In the genomic region with DNA sequence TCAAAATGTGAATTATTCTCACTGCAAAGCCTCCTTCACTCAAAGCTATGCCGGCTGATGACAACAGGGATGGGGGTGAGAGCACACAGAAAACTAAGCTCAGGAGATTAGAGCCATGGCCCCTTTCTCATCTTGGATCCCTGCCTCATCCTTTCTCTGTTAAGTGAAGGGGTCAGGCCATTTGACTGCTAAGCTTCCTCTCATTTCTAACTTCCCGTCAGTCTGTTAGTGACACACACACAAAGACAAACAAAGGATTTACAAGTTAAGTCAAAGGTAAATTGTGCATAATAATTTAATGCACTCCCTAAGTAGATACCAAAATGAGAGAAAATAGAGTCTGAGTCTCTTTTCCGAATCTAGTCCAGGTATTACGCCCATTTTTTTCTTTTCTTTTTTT, we compare ENCODE assay signal across 9 cellular contexts. TPM values are rescaled to one million over a fixed set of nuclear protein-coding genes. Genes with fewer than 3 reads are reported as not detected.
A peak's percentile ranks its signal among the peaks of the same experiment; 100 is the strongest.
DNase-seq lines count a peak whose midpoint lies in the region; ATAC-seq, FAIRE-seq and TF ChIP-seq lines count a peak whose summit lies in the region.
"Had no signal": no experiment of that assay in that cellular context is flagged by ENCODE, and none has a peak within 500 bp of the region (broad histone marks: within the 10 kb centered on the region; RNA-seq: fewer than 3 reads in every experiment).

No MANE protein-coding gene starts in this region.

- DNase-seq in Caco-2 (no peak), OCI-LY7 (ENCODE audit: low spot score) (peak; percentile 27), H1 (ENCODE audit: low read depth in 1 of 2, low spot score in 2 of 2) (no peak), osteoblast (ENCODE audit: insufficient read length, low spot score, missing footprints) (peak; percentile 36), pancreas (no peak), EL (no peak)
- no peak for DNase-seq in stimulated activated CD8-positive, alpha-beta memory T cell treated with anti-CD3 and anti-CD28 coated beads, Interleukin-4, amount 100 ng/mL, for 48 hours
- DNase-seq: NCI-H2081 had no signal

- intact Hi-C loops in Caco-2 (cut with micrococcal nuclease; ENCODE audit: unreplicated experiment) (no loop called here), OCI-LY7 (cut with micrococcal nuclease; ENCODE audit: unreplicated experiment) (loop anchor here (10.0 kb wide), 1 partner anchor 577 kb away; no protein-coding TSS in a partner anchor), pancreas (cut with DNase I) (no loop called here)

- no peak overlapping the region for H3K18ac ChIP-seq in H1 (ENCODE audit: extremely low read depth, low read length)

- H3K36me3 Mint-ChIP-seq in Caco-2 (ENCODE audit: insufficient read depth, unreplicated experiment) = peaks cover 34% of the 10 kb centered on the region

- H4K20me1 ChIP-seq in OCI-LY7 (ENCODE audit: insufficient read depth, low read length) = no peaks in the 10 kb centered on the region
- H4K20me1 ChIP-seq in H1 (replicated peaks in 1 of 2; ENCODE audit: control insufficient read depth in 1 of 2, insufficient read depth in 2 of 2, low read length in 2 of 2) = no peaks in the 10 kb centered on the region
- no peaks in the 10 kb centered on the region for H4K20me1 ChIP-seq in osteoblast (ENCODE audit: insufficient read depth, low read length)

- BruUV-seq in Caco-2 (replicated peaks; lab: Mats Ljungman, UMichigan) = TSS peak; percentile 55
- BruUV-seq in OCI-LY7 (replicated peaks; lab: Mats Ljungman, UMichigan) = no TSS peak

- peak overlapping the region; percentile 66 for H3K4me3 ChIP-seq in Caco-2 (ENCODE audit: low read depth, low read length)
- H3K4me3 ChIP-seq in OCI-LY7 (ENCODE audit: low read depth, low read length, poor library complexity, severe bottlenecking) = peak overlapping the region; percentile 95
- peak overlapping the region; percentile 58 to 76 (median 71) for H3K4me3 ChIP-seq in H1 (ENCODE audit: extremely low read depth in 1 of 4, insufficient read depth in 2 of 4, low read depth in 3 of 4, low read length in 4 of 4)
- peak overlapping the region; percentile 85 for H3K4me3 ChIP-seq in osteoblast (ENCODE audit: insufficient read depth, low read length)
- H3K4me3 ChIP-seq in pancreas = peak overlapping the region in 1 of 4 donors; percentile 67

- CTCF ChIA-PET in Caco-2 (lab: Charles Lee) (interaction anchor here (1.7 kb wide), 1 partner anchor 9 kb away, joined by 9 read pairs; a partner anchor contains a TSS), OCI-LY7 (lab: Charles Lee; ENCODE audit: unreplicated experiment) (interaction anchor here (1.4 kb wide), 1 partner anchor 9 kb away, joined by 6 read pairs; a partner anchor contains a TSS), H1 (lab: Charles Lee; ENCODE audit: partially characterized antibody) (interaction anchor here (0.9 to 2.3 kb wide), 4 partner anchors 9 to 153 kb away, joined by 3 to 7 read pairs (median 3); a partner anchor contains a TSS)

- H3K4me2 ChIP-seq in OCI-LY7 (ENCODE audit: low read length) = peak overlapping the region; percentile 85
- peak overlapping the region; percentile 67 to 79 for H3K4me2 ChIP-seq in H1 (ENCODE audit: insufficient read depth in 1 of 2, low read depth in 2 of 2, low read length in 2 of 2)
- peak overlapping the region; percentile 89 for H3K4me2 ChIP-seq in osteoblast (ENCODE audit: insufficient read depth, low read length)

- H3K27ac ChIP-seq in OCI-LY7 (ENCODE audit: low read depth, low read length, poor library complexity, severe bottlenecking) (peak overlapping the region; percentile 62), H1 (ENCODE audit: low read depth, low read length) (peak overlapping the region; percentile 13; the same call in 1 of the 2 replicates), osteoblast (ENCODE audit: low read depth, low read length) (peak overlapping the region; percentile 78), pancreas (no peak overlapping the region)

- no peak overlapping the region for H3K23ac ChIP-seq in H1 (ENCODE audit: insufficient read length)

- no peak for TF ChIP-seq EP300 in H1 (IDR thresholded peaks at IDR 0.05; ENCODE audit: borderline replicate concordance in 1 of 2, low read depth in 2 of 2, low read length in 2 of 2)

- H3K9me3 ChIP-seq in Caco-2 = no peaks in the 10 kb centered on the region
- no peaks in the 10 kb centered on the region for H3K9me3 ChIP-seq in OCI-LY7 (ENCODE audit: low read length)
- no peaks in the 10 kb centered on the region for H3K9me3 ChIP-seq in H1 (ENCODE audit: insufficient read depth in 2 of 2, low read depth in 1 of 2, low read length in 1 of 2)
- no peaks in the 10 kb centered on the region for H3K9me3 ChIP-seq in osteoblast (ENCODE audit: low read depth, low read length)
- H3K9me3 ChIP-seq in pancreas = no peaks in the 10 kb centered on the region

- peak overlapping the region; percentile 81 for H3K4me3 Mint-ChIP-seq in Caco-2 (ENCODE audit: unreplicated experiment)

- H3K9me2 ChIP-seq in OCI-LY7 (ENCODE audit: insufficient read depth, low read length) = no peaks in the 10 kb centered on the region

- H3K36me3 ChIP-seq in Caco-2 (ENCODE audit: control insufficient read depth, insufficient read depth, low read length) (no peaks in the 10 kb centered on the region), OCI-LY7 (ENCODE audit: insufficient read depth, low read length) (peaks cover 53% of the 10 kb centered on the region), H1 (ENCODE audit: control insufficient read depth in 2 of 4, insufficient read depth in 4 of 4, low read length in 3 of 4) (peaks cover 0 to 38% (median 2%) of the 10 kb centered on the region in 4 experiments; a peak in 4 of 8 replicates), osteoblast (ENCODE audit: insufficient read depth, low read length) (peaks cover 9% of the 10 kb centered on the region), pancreas (no peaks in the 10 kb centered on the region)

- peak overlapping the region; percentile 73 for H2BK5ac ChIP-seq in H1 (ENCODE audit: low read depth, low read length)

- H3K56ac ChIP-seq in H1 (replicated peaks; ENCODE audit: insufficient read length, low read depth, low read length) = no peak overlapping the region

- no peaks in the 10 kb centered on the region for H3K9me3 Mint-ChIP-seq in Caco-2 (ENCODE audit: unreplicated experiment)

- H2BK120ac ChIP-seq in H1 (replicated peaks; ENCODE audit: low read depth, low read length) = no peak overlapping the region

- H3K23me2 ChIP-seq in H1 (ENCODE audit: low read depth, low read length) = no peaks in the 10 kb centered on the region; the same call in 1 of the 2 replicates

- H3K79me2 ChIP-seq in OCI-LY7 (ENCODE audit: insufficient read depth, low read depth, low read length) (peaks cover 46% of the 10 kb centered on the region), H1 (ENCODE audit: control insufficient read depth in 1 of 2, insufficient read depth in 2 of 2, low read length in 2 of 2) (peaks cover 4 to 27% of the 10 kb centered on the region in 2 experiments; a peak in 2 of 4 replicates), osteoblast (ENCODE audit: insufficient read depth, low read length) (peaks cover 40% of the 10 kb centered on the region)

- 73% methylated on average over 4 of the region's 4 CpGs; no CpG with 5 or more reads in 1 of the 2 experiments for WGBS in H1 (ENCODE audit: extremely low coverage in 1 of 2, insufficient coverage in 1 of 2, insufficient read length in 1 of 2, insufficient replicate concordance in 2 of 2, low coverage in 1 of 2, low lambda C conversion rate in 2 of 2, missing lambda C conversion rate in 1 of 2), 2 experiments
- 78 to 84% methylated on average over 4 of the region's 4 CpGs for WGBS in pancreas, 2 donors

- H2AK5ac ChIP-seq in H1 (ENCODE audit: low read depth, low read length) = no peak overlapping the region

- H4K5ac ChIP-seq in H1 (ENCODE audit: insufficient read length, low read depth, low read length) = no peak overlapping the region

- FAIRE-seq in H1 (lab: Jason Lieb, UNC) (no peak), pancreas (lab: Jason Lieb, UNC) (no peak)

- TF ChIP-seq CTCF in Caco-2 (IDR thresholded peaks at IDR 0.05; ENCODE audit: insufficient read depth in 1 of 2, low read depth in 1 of 2, low read length in 1 of 2, severe bottlenecking in 1 of 2, unreplicated experiment in 1 of 2) (no peak), OCI-LY7 (conservative IDR thresholded peaks at IDR 0.05; ENCODE audit: low read length) (no peak), H1 (IDR thresholded peaks at IDR 0.05; ENCODE audit: control extremely low read depth in 1 of 3, insufficient read depth in 1 of 3, low read depth in 1 of 3, low read length in 3 of 3) (no peak), osteoblast (IDR thresholded peaks at IDR 0.05; ENCODE audit: extremely low read depth, low read depth, low read length) (no peak), pancreas (IDR thresholded peaks at IDR 0.05) (no peak)

- H3K27me3 ChIP-seq in Caco-2 (replicated peaks; ENCODE audit: control insufficient read depth, insufficient read depth, low read length) (no peaks in the 10 kb centered on the region), H1 (replicated peaks in 1 of 4; ENCODE audit: control insufficient read depth in 3 of 4, extremely low read depth in 1 of 4, insufficient read depth in 3 of 4, low read length in 3 of 4) (no peaks in the 10 kb centered on the region), osteoblast (ENCODE audit: insufficient read depth, low read length) (no peaks in the 10 kb centered on the region), pancreas (no peaks in the 10 kb centered on the region)

- no peak overlapping the region for H2BK15ac ChIP-seq in H1 (ENCODE audit: low read length)

- H3K79me1 ChIP-seq in H1 (ENCODE audit: low read depth, low read length) = no peaks in the 10 kb centered on the region

- H3K9ac ChIP-seq in H1 (replicated peaks in 1 of 4; ENCODE audit: extremely low read depth in 1 of 4, low read depth in 3 of 4, low read length in 3 of 4) = peak overlapping the region; percentile 58 to 79 (median 68)

- H4K8ac ChIP-seq in H1 (ENCODE audit: extremely low read depth, insufficient read depth, low read length) = no peak overlapping the region

- peaks cover 32% of the 10 kb centered on the region for H3K4me1 ChIP-seq in Caco-2
- H3K4me1 ChIP-seq in OCI-LY7 (ENCODE audit: insufficient read depth, low read length, poor library complexity, severe bottlenecking) = peaks cover 26% of the 10 kb centered on the region
- peaks cover 6 to 16% (median 11%) of the 10 kb centered on the region in 4 experiments; a peak in 6 of 7 replicates for H3K4me1 ChIP-seq in H1 (replicated peaks in 1 of 4; ENCODE audit: control insufficient read depth in 3 of 4, insufficient read depth in 4 of 4, low read length in 3 of 4)
- peaks cover 12% of the 10 kb centered on the region for H3K4me1 ChIP-seq in osteoblast (ENCODE audit: insufficient read depth, low read length)
- H3K4me1 ChIP-seq in pancreas = peaks cover 0 to 12% (median 0%) of the 10 kb centered on the region in 3 donors

- TF ChIP-seq POLR2A in H1 (IDR thresholded peaks at IDR 0.05; ENCODE audit: control extremely low read depth in 1 of 2, low read depth in 2 of 2, low read length in 2 of 2) = no peak

- H2BK12ac ChIP-seq in H1 (ENCODE audit: low read depth, low read length) = no peak overlapping the region

- H3K4ac ChIP-seq in H1 (replicated peaks; ENCODE audit: insufficient read length, low read depth, low read length) = no peak overlapping the region

- ATAC-seq in pancreas = no peak
- ATAC-seq in GM21526 (IDR thresholded peaks at IDR 0.05; ENCODE audit: low FRiP score, unreplicated experiment) = no peak

- H2AFZ ChIP-seq in OCI-LY7 (ENCODE audit: low read length) = no peak overlapping the region
- H2AFZ ChIP-seq in H1 (ENCODE audit: low read length) = no peak overlapping the region
- peak overlapping the region; percentile 73 for H2AFZ ChIP-seq in osteoblast (ENCODE audit: low read length)

- no peak for TF ChIP-seq RAD21 in H1 (IDR thresholded peaks at IDR 0.05 in 1 of 2, conservative IDR thresholded peaks at IDR 0.05 in 1 of 2; ENCODE audit: low read depth in 2 of 2, low read length in 2 of 2)

- no peaks in the 10 kb centered on the region for H3K27me3 Mint-ChIP-seq in Caco-2 (ENCODE audit: insufficient read depth, unreplicated experiment)

- H3K14ac ChIP-seq in H1 (ENCODE audit: insufficient read length) = no peak overlapping the region

- H3K4me1 Mint-ChIP-seq in Caco-2 (ENCODE audit: low read depth, unreplicated experiment) = no peaks in the 10 kb centered on the region

- POLR2A ChIA-PET in Caco-2 (lab: Charles Lee) (interaction anchor here (2.2 kb wide), 1 partner anchor 9 kb away, joined by 40 read pairs; a partner anchor contains a TSS), OCI-LY7 (lab: Charles Lee) (interaction anchor here (0.7 to 4.7 kb wide), 5 partner anchors 9 to 155 kb away, joined by 3 to 33 read pairs (median 11); a partner anchor contains a TSS), H1 (lab: Charles Lee; ENCODE audit: partially characterized antibody) (interaction anchor here (0.6 to 6.0 kb wide), 12 partner anchors 10 to 366 kb away, joined by 3 to 66 read pairs (median 3); a partner anchor contains a TSS)

- H4K91ac ChIP-seq in H1 (replicated peaks; ENCODE audit: insufficient read length, low read length) = no peak overlapping the region

- no peak overlapping the region for H2BK20ac ChIP-seq in H1 (ENCODE audit: low read length)

- peak overlapping the region; percentile 87 for H3K27ac Mint-ChIP-seq in Caco-2 (ENCODE audit: unreplicated experiment)

RNA-seq across cellular contexts. Expression of a gene that starts 1.2 kb away (rescaled TPM):
- total RNA-seq in Caco-2 (2022) (37.3 and 38.7 TPM in 2 replicates), OCI-LY7 (2022) (58.1 and 66.5 TPM in 2 replicates), osteoblast (11.6 and 12.7 TPM in 2 replicates), pancreas (10 to 100 TPM in 1 of 6 donors, 1 to 10 TPM in 5; 7.5 to 14.1 (median 8.4) TPM)
- total RNA-seq in OCI-LY7 (2014; rRNA removed; shearing (Covaris generic)) = 44.1 and 48.9 TPM in 2 replicates
- total RNA-seq in H1 (2021; fragmentation: NEBNext Ultra II Directional; extraction: Animal tissue kit (Norgen Biotek cat#: 25700)) = 80.7 and 82.7 TPM in 2 replicates
- polyA plus RNA-seq in H1 (2011; rRNA removed) (32.1 and 61.2 TPM in 2 replicates), pancreas (10 to 100 TPM; 21.7 to 24.2 TPM)
- polyA plus RNA-seq in H1 (2011; cell fraction: cytosol; rRNA removed) = 73.3 TPM
- polyA plus RNA-seq in H1 (2011; cell fraction: nucleus; rRNA removed) = 21.5 TPM
- 82.1 to 130 TPM (median 92.2 TPM) in 4 replicates for polyA plus RNA-seq in H1 (2012, experiment 1 of 2)
- polyA plus RNA-seq in H1 (2012, experiment 2 of 2) = 61.5 TPM
- 91.7 TPM for polyA plus RNA-seq in H1 (2013, experiment 1 of 2)
- 91.6 TPM for polyA plus RNA-seq in H1 (2013, experiment 2 of 2)
- polyA minus RNA-seq in H1 (2011; rRNA and poly(A)+ RNA removed) = 24.6 and 29.3 TPM in 2 replicates
- 19.2 TPM for polyA minus RNA-seq in H1 (2011; cell fraction: cytosol; rRNA and poly(A)+ RNA removed)
- 24.3 TPM for polyA minus RNA-seq in H1 (2011; cell fraction: nucleus; rRNA and poly(A)+ RNA removed)

RNA-seq across cellular contexts. Expression of a gene that starts 8.7 kb away (rescaled TPM):
- total RNA-seq in Caco-2 (2022) = 66.6 and 67.9 TPM in 2 replicates
- 85.1 and 90.2 TPM in 2 replicates for total RNA-seq in OCI-LY7 (2014; rRNA removed; shearing (Covaris generic))
- total RNA-seq in OCI-LY7 (2022) = 154 and 167 TPM in 2 replicates
- 56.6 and 62.2 TPM in 2 replicates for total RNA-seq in H1 (2021; fragmentation: NEBNext Ultra II Directional; extraction: Animal tissue kit (Norgen Biotek cat#: 25700))
- 17.9 and 24.1 TPM in 2 replicates for polyA plus RNA-seq in H1 (2011; rRNA removed)
- polyA plus RNA-seq in H1 (2011; cell fraction: cytosol; rRNA removed) = 45.9 TPM
- polyA plus RNA-seq in H1 (2011; cell fraction: nucleus; rRNA removed) = 47.4 TPM
- 29.7 to 59.2 TPM (median 39.3 TPM) in 4 replicates for polyA plus RNA-seq in H1 (2012, experiment 1 of 2)
- polyA plus RNA-seq in H1 (2012, experiment 2 of 2) = 2.2 TPM
- 63.1 TPM for polyA plus RNA-seq in H1 (2013, experiment 1 of 2)
- 51.1 TPM for polyA plus RNA-seq in H1 (2013, experiment 2 of 2)
- polyA minus RNA-seq in H1 (2011; rRNA and poly(A)+ RNA removed) = 36.1 and 45.4 TPM in 2 replicates
- polyA minus RNA-seq in H1 (2011; cell fraction: cytosol; rRNA and poly(A)+ RNA removed) = 40.8 TPM
- polyA minus RNA-seq in H1 (2011; cell fraction: nucleus; rRNA and poly(A)+ RNA removed) = 130 TPM
- total RNA-seq in osteoblast = 80.3 and 98.4 TPM in 2 replicates
- total RNA-seq in pancreas = 10 to 100 TPM; 15.5 to 42.0 (median 33.0) TPM
- 10 to 100 TPM; 27.9 to 46.8 TPM for polyA plus RNA-seq in pancreas

RNA-seq across cellular contexts. Expression of a gene that starts 10.0 kb away (rescaled TPM):
- 33.4 and 36.4 TPM in 2 replicates for total RNA-seq in Caco-2 (2022)
- 30.0 and 33.0 TPM in 2 replicates for total RNA-seq in OCI-LY7 (2014; rRNA removed; shearing (Covaris generic))
- 36.2 and 39.5 TPM in 2 replicates for total RNA-seq in OCI-LY7 (2022)
- 38.3 and 38.5 TPM in 2 replicates for total RNA-seq in H1 (2021; fragmentation: NEBNext Ultra II Directional; extraction: Animal tissue kit (Norgen Biotek cat#: 25700))
- 19.8 and 23.4 TPM in 2 replicates for polyA plus RNA-seq in H1 (2011; rRNA removed)
- polyA plus RNA-seq in H1 (2011; cell fraction: cytosol; rRNA removed) = 25.6 TPM
- polyA plus RNA-seq in H1 (2011; cell fraction: nucleus; rRNA removed) = 22.7 TPM
- 25.4 to 32.0 TPM (median 31.8 TPM) in 4 replicates for polyA plus RNA-seq in H1 (2012, experiment 1 of 2)
- 19.9 TPM for polyA plus RNA-seq in H1 (2012, experiment 2 of 2)
- polyA plus RNA-seq in H1 (2013, experiment 1 of 2) = 30.9 TPM
- polyA plus RNA-seq in H1 (2013, experiment 2 of 2) = 32.7 TPM
- polyA minus RNA-seq in H1 (2011; rRNA and poly(A)+ RNA removed) = 20.6 and 29.3 TPM in 2 replicates
- polyA minus RNA-seq in H1 (2011; cell fraction: cytosol; rRNA and poly(A)+ RNA removed) = 18.1 TPM
- polyA minus RNA-seq in H1 (2011; cell fraction: nucleus; rRNA and poly(A)+ RNA removed) = 19.2 TPM
- total RNA-seq in osteoblast = 60.1 and 62.2 TPM in 2 replicates
- total RNA-seq in pancreas = 10 to 100 TPM; 19.5 to 26.1 (median 21.7) TPM
- 10 to 100 TPM; 12.0 to 23.7 TPM for polyA plus RNA-seq in pancreas

Comparison
In these comparisons a context has a peak if more than half of its experiments do, and no peak if none do; other contexts are left out.
1. DNase-seq: peak in OCI-LY7 (single experiment) and osteoblast (single experiment); none in Caco-2 (0 of 2), H1 (0 of 2), pancreas (0 of 6), stimulated activated CD8-positive, alpha-beta memory T cell treated with anti-CD3 and anti-CD28 coated beads, Interleukin-4, amount 100 ng/mL, for 48 hours (single experiment) and EL (single experiment).
2. H3K27ac ChIP-seq: peak in OCI-LY7 (single experiment), H1 (single experiment) and osteoblast (single experiment); none in pancreas (0 of 4).
3. Peak in every context shown above with its lines, with median percentiles within 50 percentile points of each other: H3K4me2 ChIP-seq.